In the genomic region with DNA sequence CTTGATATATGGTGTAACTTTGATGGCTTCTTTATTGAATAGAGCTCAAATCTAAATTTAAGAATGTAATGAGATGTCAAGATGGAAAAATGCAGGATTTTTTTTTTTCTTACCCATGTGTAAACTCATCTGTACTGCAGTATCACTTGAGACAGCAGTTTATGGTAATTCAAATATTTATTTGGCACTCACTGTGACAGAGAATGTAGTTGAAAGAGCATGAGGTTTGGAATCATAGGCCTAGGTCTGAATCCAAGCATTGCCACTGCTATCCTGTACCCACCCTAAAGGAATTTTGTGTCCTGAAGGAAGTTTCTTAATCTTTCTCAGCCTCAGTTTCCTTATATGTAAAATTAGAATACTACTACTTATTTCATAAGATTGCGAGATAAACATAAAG, we compare ENCODE assay signal across 9 cellular contexts. TPM values are rescaled to one million over a fixed set of nuclear protein-coding genes. Genes with fewer than 3 reads are reported as not detected.
DNase-seq lines count a peak whose midpoint lies in the region; ATAC-seq and TF ChIP-seq lines count a peak whose summit lies in the region.
"Had no signal": no experiment of that assay in that cellular context is flagged by ENCODE, and none has a peak within 500 bp of the region (broad histone marks: within the 10 kb centered on the region; RNA-seq: fewer than 3 reads in every experiment).

No MANE protein-coding gene starts in this region.

- peaks cover 38% of the 10 kb centered on the region for H3K36me3 ChIP-seq in BLaER1

- TF ChIP-seq CTCF in coronary artery (IDR thresholded peaks at IDR 0.05), result no peak

- H3K27ac ChIP-seq in BLaER1 (no peak overlapping the region), coronary artery (peak overlapping the region in 1 of 2 donors; percentile 10)

- H3K9ac ChIP-seq in BLaER1, result no peak overlapping the region

- CTCF ChIA-PET in activated CD4-positive, alpha-beta memory T cell treated with anti-CD3 and anti-CD28 coated beads, Interleukin-2, amount 10 ng/mL, durations not matched to agents 7 days and 5 days (lab: Charles Lee), result interaction anchor here (0.9 to 1.1 kb wide), 2 partner anchors 13 to 92 kb away, joined by 3 to 6 read pairs; a partner anchor contains a TSS

- H3K27me3 ChIP-seq in BLaER1, result no peaks in the 10 kb centered on the region

- H3K36me3 Mint-ChIP-seq in activated CD4-positive, alpha-beta memory T cell treated with anti-CD3 and anti-CD28 coated beads, Interleukin-2, amount 10 ng/mL, durations not matched to agents 7 days and 5 days (ENCODE audit: low read depth), result peaks cover 52% of the 10 kb centered on the region
- H3K36me3 Mint-ChIP-seq in memory B cell, result peaks cover 8% of the 10 kb centered on the region

- peaks cover 42% of the 10 kb centered on the region for H3K4me1 ChIP-seq in BLaER1

- peaks cover 79% of the 10 kb centered on the region for H4K20me1 ChIP-seq in BLaER1

- H3K9me3 ChIP-seq in BLaER1, result peaks cover 8% of the 10 kb centered on the region; the same call in 1 of the 2 replicates

- peak overlapping the region; percentile 31 for H3K4me2 ChIP-seq in BLaER1

- no peaks in the 10 kb centered on the region for H3K27me3 Mint-ChIP-seq in activated CD4-positive, alpha-beta memory T cell treated with anti-CD3 and anti-CD28 coated beads, Interleukin-2, amount 10 ng/mL, durations not matched to agents 7 days and 5 days
- no peaks in the 10 kb centered on the region for H3K27me3 Mint-ChIP-seq in memory B cell

- POLR2A ChIA-PET in activated CD4-positive, alpha-beta memory T cell treated with anti-CD3 and anti-CD28 coated beads, Interleukin-2, amount 10 ng/mL, durations not matched to agents 7 days and 5 days (lab: Charles Lee), result interaction anchor here (0.7 to 10.7 kb wide), 6 partner anchors 11 to 371 kb away, joined by 3 to 182 read pairs (median 4); a partner anchor contains a TSS

- ATAC-seq in memory B cell (ENCODE audit: low read depth), result no peak

- DNase-seq in DMS79 treated with DMSO at 0.1 percent for 48 hours (lab: John Stamatoyannopoulos, UW) (peak; percentile 33), memory B cell (ENCODE audit: low spot score in 2 of 2) (no peak), coronary artery (ENCODE audit: low spot score) (no peak), midbrain (lab: John Stamatoyannopoulos, UW) (no peak), NCI-H1417 (lab: John Stamatoyannopoulos, UW) (no peak)
- DNase-seq in activated CD4-positive, alpha-beta memory T cell treated with anti-CD3 and anti-CD28 coated beads, Interleukin-2, amount 10 ng/mL, durations not matched to agents 7 days and 5 days, result no peak
- DNase-seq in activated CD4-positive, CD25-positive, alpha-beta regulatory T cell (lab: John Stamatoyannopoulos, UW), result no peak
- DNase-seq: NCI-H2081 treated with DMSO at 0.1 percent for 48 hours had no signal

- H3K9me3 Mint-ChIP-seq in activated CD4-positive, alpha-beta memory T cell treated with anti-CD3 and anti-CD28 coated beads, Interleukin-2, amount 10 ng/mL, durations not matched to agents 7 days and 5 days, result no peaks in the 10 kb centered on the region
- no peaks in the 10 kb centered on the region for H3K9me3 Mint-ChIP-seq in memory B cell

- H3K27ac Mint-ChIP-seq in activated CD4-positive, alpha-beta memory T cell treated with anti-CD3 and anti-CD28 coated beads, Interleukin-2, amount 10 ng/mL, durations not matched to agents 7 days and 5 days, result peak overlapping the region; percentile 35
- peak overlapping the region; percentile 88 for H3K27ac Mint-ChIP-seq in memory B cell

- no peak overlapping the region for H3K4me3 ChIP-seq in BLaER1
- H3K4me3 ChIP-seq in coronary artery, result no peak overlapping the region

- H3K4me1 Mint-ChIP-seq in activated CD4-positive, alpha-beta memory T cell treated with anti-CD3 and anti-CD28 coated beads, Interleukin-2, amount 10 ng/mL, durations not matched to agents 7 days and 5 days, result peaks cover 45% of the 10 kb centered on the region
- peaks cover 22% of the 10 kb centered on the region for H3K4me1 Mint-ChIP-seq in memory B cell

- H3K4me3 Mint-ChIP-seq in activated CD4-positive, alpha-beta memory T cell treated with anti-CD3 and anti-CD28 coated beads, Interleukin-2, amount 10 ng/mL, durations not matched to agents 7 days and 5 days, result no peak overlapping the region
- no peak overlapping the region for H3K4me3 Mint-ChIP-seq in memory B cell

RNA-seq across cellular contexts. Expression of a gene that starts 3.8 kb away (rescaled TPM):
- 10 to 100 TPM; 91.3 to 99.1 TPM for total RNA-seq in activated CD4-positive, alpha-beta memory T cell treated with anti-CD3 and anti-CD28 coated beads, Interleukin-2, amount 10 ng/mL, durations not matched to agents 7 days and 5 days
